20 cellular contexts compared by ENCODE assay signal in the genomic region with DNA sequence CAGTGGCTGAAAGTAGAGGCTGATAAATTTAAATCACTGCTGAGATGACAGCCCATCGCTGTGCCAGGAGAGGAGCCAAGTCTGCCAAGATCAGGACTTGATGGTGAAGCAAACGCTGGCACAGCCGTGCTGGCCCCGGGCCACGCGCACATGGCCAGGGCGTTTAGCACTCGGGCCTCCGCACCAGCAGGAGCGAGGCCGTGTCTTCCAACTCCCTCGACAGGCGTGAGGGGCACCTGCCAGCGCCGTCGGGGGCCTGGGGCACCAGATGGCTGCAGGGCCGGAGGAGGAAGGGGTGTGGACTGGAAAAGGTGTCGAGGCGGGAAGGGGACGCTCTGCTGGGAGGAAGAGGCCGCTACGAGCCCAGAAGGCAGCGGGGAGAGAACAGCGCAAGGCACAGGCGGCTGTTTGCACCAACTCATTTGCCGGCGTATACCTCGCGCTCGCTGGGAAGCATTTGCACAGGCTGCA. TPM values are rescaled to one million over a fixed set of nuclear protein-coding genes. Genes with fewer than 3 reads are reported as not detected.
DNase-seq lines count a peak whose midpoint lies in the region; TF ChIP-seq lines count a peak whose summit lies in the region.
"Had no signal": no experiment of that assay in that cellular context is flagged by ENCODE, and none has a peak within 500 bp of the region (broad histone marks: within the 10 kb centered on the region; RNA-seq: fewer than 3 reads in every experiment).

No MANE protein-coding gene starts in this region.

- H3K27me3 Mint-ChIP-seq in endothelial cell (ENCODE audit: unreplicated experiment), result peaks cover 9% of the 10 kb centered on the region
- peaks cover 4% of the 10 kb centered on the region for H3K27me3 Mint-ChIP-seq in activated T-helper 1 cell treated with anti-CD3 and anti-CD28 coated beads, Interleukin-12 subunit alpha, Interleukin-12 subunit beta, Interleukin-2, Interleukin-4 antibody, amounts not matched to agents 30 ng/mL and 10 ng/mL and 1 ng/mL, durations not matched to agents 14 hours and 24 hours and 36 hours (ENCODE audit: insufficient read depth)

- H3K27ac Mint-ChIP-seq in endothelial cell (ENCODE audit: unreplicated experiment), result no peak overlapping the region
- H3K27ac Mint-ChIP-seq in activated T-helper 1 cell treated with anti-CD3 and anti-CD28 coated beads, Interleukin-12 subunit alpha, Interleukin-12 subunit beta, Interleukin-2, Interleukin-4 antibody, amounts not matched to agents 30 ng/mL and 10 ng/mL and 1 ng/mL, durations not matched to agents 14 hours and 24 hours and 36 hours, result no peak overlapping the region
- H3K27ac Mint-ChIP-seq: activated naive CD8-positive, alpha-beta T cell treated with anti-CD3 and anti-CD28 coated beads, Interleukin-2, amount 10 ng/mL, durations not matched to agents 7 days and 5 days; CD8-positive, alpha-beta memory T cell; endodermal cell; T-helper 2 cell treated with Interferon-gamma antibody and Interleukin-4, amounts not matched to agents 5 μg/mL and 100 μg/mL, for 36 hours had no signal

- peaks cover 16% of the 10 kb centered on the region for H3K9me3 Mint-ChIP-seq in endothelial cell (ENCODE audit: unreplicated experiment)
- H3K9me3 Mint-ChIP-seq in activated T-helper 1 cell treated with anti-CD3 and anti-CD28 coated beads, Interleukin-12 subunit alpha, Interleukin-12 subunit beta, Interleukin-2, Interleukin-4 antibody, amounts not matched to agents 30 ng/mL and 10 ng/mL and 1 ng/mL, durations not matched to agents 14 hours and 24 hours and 36 hours, result no peaks in the 10 kb centered on the region
- H3K9me3 Mint-ChIP-seq: activated naive CD8-positive, alpha-beta T cell treated with anti-CD3 and anti-CD28 coated beads, Interleukin-2, amount 10 ng/mL, durations not matched to agents 7 days and 5 days; endodermal cell; T-helper 2 cell treated with Interferon-gamma antibody and Interleukin-4, amounts not matched to agents 5 μg/mL and 100 μg/mL, for 36 hours had no signal

- TF ChIP-seq CTCF in endothelial cell (IDR thresholded peaks at IDR 0.05; ENCODE audit: unreplicated experiment), result no peak

- DNase-seq in ELF-1 (ENCODE audit: low read depth, low spot score) (peak; percentile 49), NCI-H1694 treated with DMSO at 0.1 percent for 48 hours (lab: John Stamatoyannopoulos, UW) (peak; percentile 74), astrocyte of the hippocampus (ENCODE audit: low read depth, low spot score) (peak; percentile 6), occipital lobe (lab: John Stamatoyannopoulos, UW) (peak; percentile 52), endothelial cell (ENCODE audit: low spot score) (no peak), T-helper 1 cell (no peak)
- DNase-seq in activated T-helper 1 cell treated with anti-CD3 and anti-CD28 coated beads, Interleukin-12 subunit alpha, Interleukin-12 subunit beta, Interleukin-2, Interleukin-4 antibody, amounts not matched to agents 30 ng/mL and 10 ng/mL and 1 ng/mL, durations not matched to agents 14 hours and 24 hours and 36 hours (ENCODE audit: low spot score), result no peak
- DNase-seq: activated CD4-positive, alpha-beta T cell treated with anti-CD3 and anti-CD28 coated beads, Interleukin-2, amount 50 U/mL, for 1 hour; activated CD8-positive, alpha-beta memory T cell treated with anti-CD3 and anti-CD28 coated beads, Interleukin-2, amount 50 U/mL, for 4 hours; activated naive CD8-positive, alpha-beta T cell treated with anti-CD3 and anti-CD28 coated beads, Interleukin-2, amount 10 ng/mL, durations not matched to agents 7 days and 5 days; CD8-positive, alpha-beta memory T cell; endodermal cell; islet precursor cell; NCI-H1436 treated with DMSO at 0.1 percent for 48 hours; NCI-H345; stimulated activated CD4-positive, alpha-beta T cell treated with anti-CD3 and anti-CD28 coated beads, Interleukin-4, amount 100 ng/mL, for 24 hours; stimulated activated naive CD8-positive, alpha-beta T cell treated with anti-CD3 and anti-CD28 coated beads, Interleukin-15, Interleukin-2, amounts not matched to agents 100 U/mL and 50 U/mL, for 24 hours; transverse colon had no signal

- no peaks in the 10 kb centered on the region for H3K4me1 Mint-ChIP-seq in endothelial cell (ENCODE audit: unreplicated experiment)
- H3K4me1 Mint-ChIP-seq in activated T-helper 1 cell treated with anti-CD3 and anti-CD28 coated beads, Interleukin-12 subunit alpha, Interleukin-12 subunit beta, Interleukin-2, Interleukin-4 antibody, amounts not matched to agents 30 ng/mL and 10 ng/mL and 1 ng/mL, durations not matched to agents 14 hours and 24 hours and 36 hours (ENCODE audit: low read depth), result no peaks in the 10 kb centered on the region
- H3K4me1 Mint-ChIP-seq: activated naive CD8-positive, alpha-beta T cell treated with anti-CD3 and anti-CD28 coated beads, Interleukin-2, amount 10 ng/mL, durations not matched to agents 7 days and 5 days; CD8-positive, alpha-beta memory T cell had no signal

- peaks cover 3% of the 10 kb centered on the region for H3K36me3 Mint-ChIP-seq in endothelial cell (ENCODE audit: low read depth, unreplicated experiment)
- no peaks in the 10 kb centered on the region for H3K36me3 Mint-ChIP-seq in activated T-helper 1 cell treated with anti-CD3 and anti-CD28 coated beads, Interleukin-12 subunit alpha, Interleukin-12 subunit beta, Interleukin-2, Interleukin-4 antibody, amounts not matched to agents 30 ng/mL and 10 ng/mL and 1 ng/mL, durations not matched to agents 14 hours and 24 hours and 36 hours (ENCODE audit: low read depth)
- H3K36me3 Mint-ChIP-seq: activated naive CD8-positive, alpha-beta T cell treated with anti-CD3 and anti-CD28 coated beads, Interleukin-2, amount 10 ng/mL, durations not matched to agents 7 days and 5 days; CD8-positive, alpha-beta memory T cell had no signal

- intact Hi-C loops in activated T-helper 1 cell treated with anti-CD3 and anti-CD28 coated beads, Interleukin-12 subunit alpha, Interleukin-12 subunit beta, Interleukin-2, Interleukin-4 antibody, amounts not matched to agents 30 ng/mL and 10 ng/mL and 1 ng/mL, durations not matched to agents 14 hours and 24 hours and 36 hours (cut with micrococcal nuclease), result no loop called here

- H3K4me3 Mint-ChIP-seq in endothelial cell (ENCODE audit: unreplicated experiment), result no peak overlapping the region
- no peak overlapping the region for H3K4me3 Mint-ChIP-seq in activated T-helper 1 cell treated with anti-CD3 and anti-CD28 coated beads, Interleukin-12 subunit alpha, Interleukin-12 subunit beta, Interleukin-2, Interleukin-4 antibody, amounts not matched to agents 30 ng/mL and 10 ng/mL and 1 ng/mL, durations not matched to agents 14 hours and 24 hours and 36 hours
- H3K4me3 Mint-ChIP-seq: activated naive CD8-positive, alpha-beta T cell treated with anti-CD3 and anti-CD28 coated beads, Interleukin-2, amount 10 ng/mL, durations not matched to agents 7 days and 5 days; CD8-positive, alpha-beta memory T cell; endodermal cell; T-helper 2 cell treated with Interferon-gamma antibody and Interleukin-4, amounts not matched to agents 5 μg/mL and 100 μg/mL, for 36 hours had no signal

RNA-seq across cellular contexts. Expression of a gene that starts 29.6 kb away (rescaled TPM):
- 39.5 TPM for total RNA-seq in occipital lobe
- 1.4 TPM for total RNA-seq in endothelial cell (ENCODE audit: unreplicated experiment)
- total RNA-seq in activated T-helper 1 cell treated with anti-CD3 and anti-CD28 coated beads, Interleukin-12 subunit alpha, Interleukin-12 subunit beta, Interleukin-2, Interleukin-4 antibody, amounts not matched to agents 30 ng/mL and 10 ng/mL and 1 ng/mL, durations not matched to agents 14 hours and 24 hours and 36 hours, result 0.29 TPM in 1 of 2 replicates, not detected in the other
- total RNA-seq: activated naive CD8-positive, alpha-beta T cell treated with anti-CD3 and anti-CD28 coated beads, Interleukin-2, amount 10 ng/mL, durations not matched to agents 7 days and 5 days; CD8-positive, alpha-beta memory T cell; HepG2 had no signal

Comparison
In these comparisons a context has a peak if more than half of its experiments do, and no peak if none do; other contexts are left out.
1. DNase-seq: peak in ELF-1 (single experiment), NCI-H1694 treated with DMSO at 0.1 percent for 48 hours (single experiment), astrocyte of the hippocampus (single experiment) and occipital lobe (single experiment); none in endothelial cell (single experiment), T-helper 1 cell (0 of 5) and activated T-helper 1 cell treated with anti-CD3 and anti-CD28 coated beads, Interleukin-12 subunit alpha, Interleukin-12 subunit beta, Interleukin-2, Interleukin-4 antibody, amounts not matched to agents 30 ng/mL and 10 ng/mL and 1 ng/mL, durations not matched to agents 14 hours and 24 hours and 36 hours (single experiment).
2. RNA of a gene that starts 29.6 kb away (total RNA-seq): 39.5 TPM in occipital lobe (single experiment); 1.4 TPM in endothelial cell (single experiment) and 0.29 TPM in activated T-helper 1 cell treated with anti-CD3 and anti-CD28 coated beads, Interleukin-12 subunit alpha, Interleukin-12 subunit beta, Interleukin-2, Interleukin-4 antibody, amounts not matched to agents 30 ng/mL and 10 ng/mL and 1 ng/mL, durations not matched to agents 14 hours and 24 hours and 36 hours; every median in the first group is over 10 times any median in the second.